In genomic region chr16:73015612-73016487, GRCh38 we compare ENCODE assay signal across 8 cellular contexts. TPM values are rescaled to one million over a fixed set of nuclear protein-coding genes. Genes with fewer than 3 reads are reported as not detected.
DNase-seq lines count a peak whose midpoint lies in the region; ATAC-seq, FAIRE-seq and TF ChIP-seq lines count a peak whose summit lies in the region.

No MANE protein-coding gene starts in this region.

- H3F3A ChIP-seq in GM23248 (ENCODE audit: insufficient read depth), result peaks cover 20% of the 10 kb centered on the region

- peaks cover 33% of the 10 kb centered on the region for H3K4me1 ChIP-seq in RWPE2 (ENCODE audit: insufficient read depth, poor library complexity, severe bottlenecking)
- peaks cover 23% of the 10 kb centered on the region for H3K4me1 ChIP-seq in GM23248 (ENCODE audit: insufficient read depth)

- peaks cover 99% of the 10 kb centered on the region for H3K79me2 ChIP-seq in GM23248 (ENCODE audit: insufficient read depth)

- 98 to 99% methylated on average over 18 of the region's 18 CpGs for WGBS in GM23248 (ENCODE audit: low coverage in 1 of 2, low lambda C conversion rate in 2 of 2, missing lambda C conversion rate in 2 of 2), 2 experiments

- H2AFZ ChIP-seq in GM23248, result no peak overlapping the region

- no peaks in the 10 kb centered on the region for H3K27me3 ChIP-seq in RWPE2 (ENCODE audit: insufficient read depth, poor library complexity, severe bottlenecking)
- H3K27me3 ChIP-seq in GM23248 (replicated peaks; ENCODE audit: insufficient read depth), result no peaks in the 10 kb centered on the region

- H3K9me2 ChIP-seq in GM23248 (ENCODE audit: insufficient read depth), result no peaks in the 10 kb centered on the region

- H4K20me1 ChIP-seq in GM23248 (ENCODE audit: insufficient read depth), result peaks cover 6% of the 10 kb centered on the region; the same call in 1 of the 2 replicates

- in situ Hi-C loops in GM23248 (cut with MboI), result no loop called here

- DNase-seq in RWPE2 (ENCODE audit: low spot score) (peak; percentile 84), renal cortical epithelial cell (ENCODE audit: low read depth) (peak; percentile 99), HTR-8/SVneo (ENCODE audit: insufficient read length, low spot score) (no peak), SHP77 (lab: John Stamatoyannopoulos, UW) (no peak), GM23248 (no peak)
- DNase-seq in activated CD4-positive, alpha-beta T cell treated with anti-CD3 and anti-CD28 coated beads, Interleukin-2, amount 50 U/mL, for 1 hour, result no peak

- FAIRE-seq in HTR-8/SVneo (lab: Jason Lieb, UNC), result no peak

- no peak overlapping the region for H3K9ac ChIP-seq in GM23248

- H3K9me3 ChIP-seq in RWPE2 (ENCODE audit: severe bottlenecking), result no peaks in the 10 kb centered on the region
- no peaks in the 10 kb centered on the region for H3K9me3 ChIP-seq in GM23248 (ENCODE audit: low read depth)

- peak; percentile 61 for ATAC-seq in GM19328 (IDR thresholded peaks at IDR 0.05; ENCODE audit: unreplicated experiment)
- peak; percentile 79 for ATAC-seq in HG03060 (IDR thresholded peaks at IDR 0.05; ENCODE audit: low read depth, unreplicated experiment)
- peak; percentile 72 for ATAC-seq in RWPE2 (ENCODE audit: low read depth)

- H3K4me2 ChIP-seq in GM23248 (ENCODE audit: unreplicated experiment), result no peak overlapping the region

- H3K4me3 ChIP-seq in RWPE2 (ENCODE audit: severe bottlenecking) (no peak overlapping the region), GM23248 (no peak overlapping the region)

- TF ChIP-seq CTCF in RWPE2 (IDR thresholded peaks at IDR 0.05; ENCODE audit: poor library complexity, severe bottlenecking), result no peak

- no peaks in the 10 kb centered on the region for H3K36me3 ChIP-seq in RWPE2 (ENCODE audit: low read depth)
- H3K36me3 ChIP-seq in GM23248 (ENCODE audit: low read depth), result no peaks in the 10 kb centered on the region

- H3K27ac ChIP-seq in RWPE2 (ENCODE audit: poor library complexity, severe bottlenecking) (no peak overlapping the region), GM23248 (no peak overlapping the region)

RNA-seq across cellular contexts. Expression of gene ZFHX3, which starts 32.1 kb away (rescaled TPM):
- total RNA-seq in renal cortical epithelial cell, result 4.5 and 14.2 TPM in 2 replicates
- total RNA-seq in GM23248 (2014; rRNA removed; shearing (Covaris generic)), result 2.7 and 3.9 TPM in 2 replicates
- polyA plus RNA-seq in GM23248 (2016; fragmentation: Nextera tagmentation; extraction: Ambion mirVana), result 2.8 and 2.9 TPM in 2 replicates

Comparison
In these comparisons a context has a peak if more than half of its experiments do, and no peak if none do; other contexts are left out.
1. DNase-seq: peak in RWPE2 (single experiment) and renal cortical epithelial cell (single experiment); none in activated CD4-positive, alpha-beta T cell treated with anti-CD3 and anti-CD28 coated beads, Interleukin-2, amount 50 U/mL, for 1 hour (single experiment), HTR-8/SVneo (single experiment), SHP77 (0 of 2) and GM23248 (single experiment).
2. Peak in every context shown above with its lines, with median percentiles within 50 percentile points of each other: ATAC-seq.